ENCODE assay signal across 8 cellular contexts in the genomic region with DNA sequence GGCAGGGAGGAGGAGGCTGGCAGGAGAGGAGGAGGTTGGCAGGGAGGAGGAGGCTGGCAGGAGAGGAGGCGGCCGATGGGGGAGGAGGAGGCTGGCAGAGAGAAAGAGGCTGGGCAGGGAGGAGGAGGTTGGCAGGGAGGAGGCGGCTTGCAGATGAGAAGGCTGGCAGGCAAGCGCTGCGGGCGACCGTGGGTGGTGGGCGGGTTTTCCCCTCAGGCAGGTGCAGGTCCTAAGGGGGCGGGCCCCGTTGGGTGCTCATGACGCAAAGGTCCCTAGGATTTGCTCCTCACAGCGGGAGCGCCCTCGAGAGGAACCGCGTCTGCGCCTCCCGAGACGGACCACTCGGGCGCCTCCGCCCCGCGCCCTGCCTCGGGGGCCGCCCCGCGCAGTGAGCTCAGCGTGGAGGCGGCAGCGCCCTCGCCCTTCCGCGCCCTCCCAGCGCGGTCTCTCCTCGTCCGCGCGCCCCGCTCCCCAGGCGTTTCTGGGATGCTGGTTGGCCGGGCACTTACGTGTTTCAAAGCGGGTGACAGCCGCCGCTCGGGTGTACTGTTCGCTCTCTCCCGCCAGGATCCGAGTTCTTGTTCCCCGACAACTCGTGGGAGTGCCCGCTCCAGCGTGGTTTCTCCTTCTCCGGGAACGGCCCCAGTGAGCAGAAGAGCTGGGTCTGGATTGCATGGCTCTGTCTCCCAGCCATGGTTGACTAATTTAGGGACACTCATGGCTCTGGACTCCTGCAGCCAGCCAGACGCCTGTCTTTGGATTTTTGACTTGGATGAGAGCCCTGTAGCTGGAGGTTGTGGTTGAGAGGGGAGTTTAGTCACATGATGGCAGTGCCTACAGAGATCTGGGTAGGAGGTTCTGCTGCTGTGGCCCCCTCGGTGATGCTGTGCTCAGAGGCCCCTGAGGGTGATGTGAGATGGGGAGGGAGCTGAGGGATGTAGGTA.
A peak's percentile ranks its signal among the peaks of the same experiment; 100 is the strongest.
DNase-seq lines count a peak whose midpoint lies in the region; ATAC-seq, FAIRE-seq and TF ChIP-seq lines count a peak whose summit lies in the region.

No MANE protein-coding gene starts in this region.

- H3K27ac ChIP-seq in breast epithelium (peak overlapping the region in 1 of 2 donors; percentile 25), kidney (ENCODE audit: low read depth in 2 of 2, low read length in 2 of 2) (no peak overlapping the region)

- H3K9ac ChIP-seq in kidney (ENCODE audit: low read length in 2 of 2) = peak overlapping the region in 1 of 2 donors; percentile 26

- ATAC-seq in GM18868 (IDR thresholded peaks at IDR 0.05; ENCODE audit: unreplicated experiment) = peak; percentile 63
- no peak for ATAC-seq in GM18909 (IDR thresholded peaks at IDR 0.05; ENCODE audit: poor library complexity, unreplicated experiment)

- no peaks in the 10 kb centered on the region for H3K36me3 ChIP-seq in breast epithelium
- H3K36me3 ChIP-seq in kidney (ENCODE audit: control insufficient read depth in 1 of 2, insufficient read depth in 2 of 2, low read length in 2 of 2) = no peaks in the 10 kb centered on the region

- peaks cover 0 to 9% of the 10 kb centered on the region in 2 donors for H3K9me3 ChIP-seq in breast epithelium
- H3K9me3 ChIP-seq in kidney (ENCODE audit: control insufficient read depth in 1 of 2, low read length in 2 of 2) = no peaks in the 10 kb centered on the region

- no peak for FAIRE-seq in kidney (lab: Jason Lieb, UNC)

- H3K4me3 ChIP-seq in breast epithelium = peak overlapping the region; percentile 34 to 74 (median 57)
- peak overlapping the region; percentile 33 to 59 for H3K4me3 ChIP-seq in kidney (ENCODE audit: low read length in 2 of 2)

- no peak for TF ChIP-seq POLR2A in breast epithelium (IDR thresholded peaks at IDR 0.05)

- peak; percentile 89 for DNase-seq in NCI-H1105 (lab: John Stamatoyannopoulos, UW)
- DNase-seq in activated CD4-positive, CD25-positive, alpha-beta regulatory T cell (lab: John Stamatoyannopoulos, UW) = peak; percentile 16 to 52 (median 36)
- peak in 1 of 2 donors; percentile 54 for DNase-seq in breast epithelium (ENCODE audit: low spot score in 2 of 2)
- DNase-seq in kidney = peak; percentile 72
- DNase-seq in stimulated activated CD4-positive, alpha-beta T cell treated with anti-CD3 and anti-CD28 coated beads, Interleukin-15, amount 100 ng/mL, for 1 hour (ENCODE audit: low read depth in 1 of 2, low spot score in 1 of 2) = peak; percentile 38 to 87
- no peak for DNase-seq in cortex of kidney (lab: John Stamatoyannopoulos, UW)

- H3K27me3 ChIP-seq in breast epithelium = no peaks in the 10 kb centered on the region

- TF ChIP-seq CTCF in breast epithelium (IDR thresholded peaks at IDR 0.05) (peak in 1 of 3 donors; percentile 9), kidney (IDR thresholded peaks at IDR 0.05; ENCODE audit: borderline replicate concordance, extremely low read depth, insufficient read depth) (no peak)

- intact Hi-C loops in breast epithelium (cut with DNase I; ENCODE audit: low total_unique reads) (no loop called here), kidney (cut with DNase I) (no loop called here)

- H3K4me1 ChIP-seq in breast epithelium (no peaks in the 10 kb centered on the region), kidney (ENCODE audit: control insufficient read depth in 1 of 2, insufficient read depth in 1 of 2, low read depth in 1 of 2, low read length in 2 of 2) (peaks cover 0 to 2% of the 10 kb centered on the region in 2 donors)
